Comparison of ENCODE assay signal across 8 cellular contexts in genomic region chr6:17280552-17281090, GRCh38. TPM values are rescaled to one million over a fixed set of nuclear protein-coding genes. Genes with fewer than 3 reads are reported as not detected.
DNase-seq lines count a peak whose midpoint lies in the region; ATAC-seq and TF ChIP-seq lines count a peak whose summit lies in the region.

No MANE protein-coding gene starts in this region.

- H3K9ac ChIP-seq in endodermal cell (ENCODE audit: extremely low read depth, low read length, poor library complexity, severe bottlenecking) = peak overlapping the region; percentile 93

- ATAC-seq in upper lobe of right lung = peak; percentile 79
- ATAC-seq in GM21367 (IDR thresholded peaks at IDR 0.05; ENCODE audit: unreplicated experiment) = no peak

- H3K36me3 ChIP-seq in endodermal cell (ENCODE audit: control insufficient read depth, insufficient read depth, low read length) (peaks cover 21% of the 10 kb centered on the region), upper lobe of right lung (no peaks in the 10 kb centered on the region)

- H3K27ac ChIP-seq in endodermal cell (ENCODE audit: low read depth, low read length) (no peak overlapping the region), upper lobe of right lung (no peak overlapping the region)

- intact Hi-C loops in upper lobe of right lung (cut with DNase I) = no loop called here

- no peaks in the 10 kb centered on the region for H3K9me3 Mint-ChIP-seq in activated T-cell treated with anti-CD3 and anti-CD28 coated beads, Interleukin-2, amount 50 U/mL, for 24 hours
- H3K9me3 Mint-ChIP-seq in endodermal cell = no peaks in the 10 kb centered on the region
- H3K9me3 Mint-ChIP-seq in mesothelial cell of epicardium = no peaks in the 10 kb centered on the region

- H3K4me3 ChIP-seq in endodermal cell (ENCODE audit: low read length) (peak overlapping the region; percentile 82), upper lobe of right lung (peak overlapping the region; percentile 59)

- H3K27me3 ChIP-seq in endodermal cell (ENCODE audit: control insufficient read depth, insufficient read depth, low read length, poor library complexity, severe bottlenecking) (peaks cover 23% of the 10 kb centered on the region), upper lobe of right lung (peaks cover 37% of the 10 kb centered on the region)

- no peaks in the 10 kb centered on the region for H3K9me3 ChIP-seq in endodermal cell (ENCODE audit: control insufficient read depth, low read length)
- no peaks in the 10 kb centered on the region for H3K9me3 ChIP-seq in upper lobe of right lung

- H3K27me3 Mint-ChIP-seq in activated T-cell treated with anti-CD3 and anti-CD28 coated beads, Interleukin-2, amount 50 U/mL, for 24 hours = peaks cover 76% of the 10 kb centered on the region
- H3K27me3 Mint-ChIP-seq in endodermal cell (ENCODE audit: insufficient read depth) (peaks cover 68% of the 10 kb centered on the region), mesothelial cell of epicardium (ENCODE audit: low read depth) (peaks cover 76% of the 10 kb centered on the region)

- 0 to 1% methylated on average over 14 to 55 of the region's 55 CpGs for WGBS in endodermal cell (ENCODE audit: insufficient coverage in 1 of 2, insufficient read length in 1 of 2), 2 experiments

- H3K4me1 Mint-ChIP-seq in activated T-cell treated with anti-CD3 and anti-CD28 coated beads, Interleukin-2, amount 50 U/mL, for 24 hours (ENCODE audit: low read depth) = peaks cover 13% of the 10 kb centered on the region
- H3K4me1 Mint-ChIP-seq in endodermal cell (peaks cover 6% of the 10 kb centered on the region), mesothelial cell of epicardium (peaks cover 18% of the 10 kb centered on the region)

- H3K36me3 Mint-ChIP-seq in activated T-cell treated with anti-CD3 and anti-CD28 coated beads, Interleukin-2, amount 50 U/mL, for 24 hours (ENCODE audit: low read depth) = no peaks in the 10 kb centered on the region
- peaks cover 16% of the 10 kb centered on the region for H3K36me3 Mint-ChIP-seq in endodermal cell (ENCODE audit: low read depth)
- no peaks in the 10 kb centered on the region for H3K36me3 Mint-ChIP-seq in mesothelial cell of epicardium

- peak overlapping the region; percentile 63 for H3K4me3 Mint-ChIP-seq in activated T-cell treated with anti-CD3 and anti-CD28 coated beads, Interleukin-2, amount 50 U/mL, for 24 hours
- H3K4me3 Mint-ChIP-seq in endodermal cell (peak overlapping the region; percentile 92), mesothelial cell of epicardium (peak overlapping the region; percentile 78)

- no peaks in the 10 kb centered on the region for H3K4me1 ChIP-seq in endodermal cell (ENCODE audit: control insufficient read depth, insufficient read depth, low read length)
- H3K4me1 ChIP-seq in upper lobe of right lung = peaks cover 15% of the 10 kb centered on the region

- DNase-seq in activated T-cell treated with anti-CD3 and anti-CD28 coated beads, Interleukin-2, amount 50 U/mL, for 24 hours = peak; percentile 37
- DNase-seq in activated T-cell treated with anti-CD3 and anti-CD28 coated beads for 4 hours (no peak), endodermal cell (peak; percentile 90), mesothelial cell of epicardium (ENCODE audit: low spot score in 2 of 2, unreplicated experiment in 2 of 2) (peak; percentile 37 to 63), upper lobe of right lung (peak; percentile 71), amniotic stem cell (lab: John Stamatoyannopoulos, UW) (no peak), NCI-H146 treated with DMSO at 0.1 percent for 48 hours (lab: John Stamatoyannopoulos, UW; ENCODE audit: unreplicated experiment) (no peak)

- TF ChIP-seq CTCF in endodermal cell (conservative IDR thresholded peaks at IDR 0.05) (peak; percentile 55), mesothelial cell of epicardium (IDR thresholded peaks at IDR 0.05; ENCODE audit: unreplicated experiment) (no peak), upper lobe of right lung (IDR thresholded peaks at IDR 0.05) (no peak)

- H3K27ac Mint-ChIP-seq in activated T-cell treated with anti-CD3 and anti-CD28 coated beads, Interleukin-2, amount 50 U/mL, for 24 hours = no peak overlapping the region
- H3K27ac Mint-ChIP-seq in endodermal cell = no peak overlapping the region
- H3K27ac Mint-ChIP-seq in mesothelial cell of epicardium = no peak overlapping the region

RNA-seq across cellular contexts. Expression of gene RBM24, which starts 0.5 kb away (rescaled TPM):
- total RNA-seq in endodermal cell = 10 to 100 TPM; 15.2 to 18.9 TPM
- 11.8 TPM for polyA plus RNA-seq in endodermal cell (2013, experiment 1 of 2)
- 13.4 TPM for polyA plus RNA-seq in endodermal cell (2013, experiment 2 of 2)
- 0.43 to 0.86 TPM (median 0.45 TPM) in 3 replicates for total RNA-seq in mesothelial cell of epicardium
- 0.49 TPM for total RNA-seq in upper lobe of right lung

Comparison
In these comparisons a context has a peak if more than half of its experiments do, and no peak if none do; other contexts are left out.
1. DNase-seq: peak in activated T-cell treated with anti-CD3 and anti-CD28 coated beads, Interleukin-2, amount 50 U/mL, for 24 hours (single experiment), endodermal cell (single experiment), mesothelial cell of epicardium (2 of 2) and upper lobe of right lung (single experiment); none in activated T-cell treated with anti-CD3 and anti-CD28 coated beads for 4 hours (single experiment), amniotic stem cell (single experiment) and NCI-H146 treated with DMSO at 0.1 percent for 48 hours (single experiment).
2. Peak in every context shown above with its lines, with median percentiles within 50 percentile points of each other: H3K4me3 Mint-ChIP-seq.